Comparison of ENCODE assay signal across 7 cellular contexts in genomic region chr15:24426286-24427054, GRCh38.
DNase-seq lines count a peak whose midpoint lies in the region; ATAC-seq and TF ChIP-seq lines count a peak whose summit lies in the region.
"Not testable (repeated sequence)": the region's sequence is repeated elsewhere in the genome, so short reads cannot be mapped to it uniquely, and the experiment has no call there.

No MANE protein-coding gene starts in this region.

- H3K4me1 ChIP-seq in H9 (ENCODE audit: insufficient read depth, low read length); mesendoderm (ENCODE audit: control insufficient read depth, low read depth, low read length): not testable (repeated sequence)

- not testable (repeated sequence) for H4K8ac ChIP-seq in H9 (replicated peaks; ENCODE audit: insufficient read length, low read depth, low read length); mesendoderm (ENCODE audit: low read depth, low read length)

- POLR2A ChIA-PET in WTC11 (lab: Charles Lee): not testable (repeated sequence)

- H3K4me2 ChIP-seq in H9 (ENCODE audit: insufficient read depth, insufficient read length, low read length): peak overlapping the region; percentile 33
- H3K4me2 ChIP-seq in mesendoderm (ENCODE audit: low read length): not testable (repeated sequence)

- H3K23me2 ChIP-seq in H9 (ENCODE audit: insufficient read length, low read depth, low read length, poor library complexity, severe bottlenecking): not testable (repeated sequence)

- not testable (repeated sequence) for H3K23ac ChIP-seq in H9 (ENCODE audit: insufficient read length, low read depth, low read length); mesendoderm (ENCODE audit: low read length)

- H2BK5ac ChIP-seq in H9 (ENCODE audit: insufficient read length, low read length); mesendoderm (ENCODE audit: low read length): not testable (repeated sequence)

- H3K4me3 ChIP-seq in iPS-18c (ENCODE audit: insufficient read depth, low read depth, low read length): peak overlapping the region; percentile 24; the same call in 1 of the 2 replicates
- H3K4me3 ChIP-seq in mesendoderm (ENCODE audit: low read length): not testable (repeated sequence)

- H2BK12ac ChIP-seq in H9 (ENCODE audit: insufficient read length, low read depth, low read length): not testable (repeated sequence)

- not testable (repeated sequence) for DNase-seq in H9; glutamatergic neuron; nephron progenitor cell; stimulated activated effector memory CD8-positive, alpha-beta T cell treated with anti-CD3 and anti-CD28 coated beads, Interleukin-12 subunit alpha, Interleukin-12 subunit beta, amount 100 ng/mL, for 72 hours (ENCODE audit: low spot score in 2 of 2)
- DNase-seq in WTC11 (ENCODE audit: low spot score) (peak; percentile 13), mesendoderm (peak; percentile 28)

- not testable (repeated sequence) for H2BK120ac ChIP-seq in H9 (ENCODE audit: low read depth, low read length, poor library complexity, severe bottlenecking); mesendoderm (ENCODE audit: low read depth, low read length)

- H3T11ph ChIP-seq in H9 (ENCODE audit: low read length): not testable (repeated sequence)

- H3K36me3 ChIP-seq in mesendoderm (ENCODE audit: control insufficient read depth, insufficient read depth, low read length): not testable (repeated sequence)

- CTCF ChIA-PET in WTC11 (lab: Charles Lee): not testable (repeated sequence)

- not testable (repeated sequence) for H4K5ac ChIP-seq in H9 (ENCODE audit: insufficient read length, low read depth, low read length); mesendoderm (ENCODE audit: low read length)

- H3K79me1 ChIP-seq in H9 (ENCODE audit: insufficient read depth, low read depth, low read length, poor library complexity, severe bottlenecking); mesendoderm (ENCODE audit: low read length): not testable (repeated sequence)

- not testable (repeated sequence) for TF ChIP-seq CTCF in H9 (conservative IDR thresholded peaks at IDR 0.05); WTC11 (IDR thresholded peaks at IDR 0.05); glutamatergic neuron (IDR thresholded peaks at IDR 0.05; ENCODE audit: partially characterized antibody, unreplicated experiment); nephron progenitor cell (IDR thresholded peaks at IDR 0.05)

- not testable (repeated sequence) for H3K4me1 Mint-ChIP-seq in H9; WTC11; glutamatergic neuron (ENCODE audit: low read depth, unreplicated experiment); nephron progenitor cell; stimulated activated effector memory CD8-positive, alpha-beta T cell treated with anti-CD3 and anti-CD28 coated beads, Interleukin-12 subunit alpha, Interleukin-12 subunit beta, amount 100 ng/mL, for 72 hours

- WGBS in H9 (ENCODE audit: extremely low coverage, insufficient read length, low lambda C conversion rate): no CpG with 5 or more reads among the region's 20 CpGs
- WGBS in mesendoderm (ENCODE audit: extremely low coverage, insufficient coverage, low lambda C conversion rate): no CpG with 5 or more reads among the region's 20 CpGs

- H3K18ac ChIP-seq in H9 (ENCODE audit: insufficient read length, low read depth, low read length); mesendoderm (ENCODE audit: low read length): not testable (repeated sequence)

- H3K36me3 Mint-ChIP-seq in H9 (ENCODE audit: insufficient read depth in 1 of 3, low read depth in 3 of 3); glutamatergic neuron (ENCODE audit: unreplicated experiment); nephron progenitor cell (ENCODE audit: low read depth); stimulated activated effector memory CD8-positive, alpha-beta T cell treated with anti-CD3 and anti-CD28 coated beads, Interleukin-12 subunit alpha, Interleukin-12 subunit beta, amount 100 ng/mL, for 72 hours: not testable (repeated sequence)
- H3K36me3 Mint-ChIP-seq in WTC11: peaks cover 16% of the 10 kb centered on the region

- H3K27me3 ChIP-seq in H9 (ENCODE audit: insufficient read depth, low read length); mesendoderm (ENCODE audit: insufficient read depth, low read length, poor library complexity): not testable (repeated sequence)

- not testable (repeated sequence) for H3K27ac ChIP-seq in H9 (ENCODE audit: insufficient read length, low read depth, low read length); mesendoderm (ENCODE audit: low read depth, low read length)

- not testable (repeated sequence) for H2BK20ac ChIP-seq in H9 (ENCODE audit: low read depth, low read length, poor library complexity, severe bottlenecking)

- H3K27me3 Mint-ChIP-seq in H9 (ENCODE audit: low read depth); WTC11 (ENCODE audit: low read depth); glutamatergic neuron (ENCODE audit: unreplicated experiment); nephron progenitor cell (ENCODE audit: low read depth, poor library complexity): not testable (repeated sequence)

- H3K79me2 ChIP-seq in H9 (ENCODE audit: insufficient read depth, low read length); mesendoderm (ENCODE audit: control insufficient read depth, insufficient read depth, low read length): not testable (repeated sequence)

- H3K9me3 Mint-ChIP-seq in H9 (peaks cover 46 to 48% of the 10 kb centered on the region in 2 experiments), WTC11 (peaks cover 34% of the 10 kb centered on the region), nephron progenitor cell (peaks cover 35% of the 10 kb centered on the region)
- H3K9me3 Mint-ChIP-seq in glutamatergic neuron (ENCODE audit: unreplicated experiment); stimulated activated effector memory CD8-positive, alpha-beta T cell treated with anti-CD3 and anti-CD28 coated beads, Interleukin-12 subunit alpha, Interleukin-12 subunit beta, amount 100 ng/mL, for 72 hours: not testable (repeated sequence)

- H3K4me3 Mint-ChIP-seq in H9 (peak overlapping the region; percentile 67 to 71), WTC11 (peak overlapping the region; percentile 71), glutamatergic neuron (ENCODE audit: unreplicated experiment) (peak overlapping the region; percentile 84), nephron progenitor cell (peak overlapping the region; percentile 66)
- not testable (repeated sequence) for H3K4me3 Mint-ChIP-seq in stimulated activated effector memory CD8-positive, alpha-beta T cell treated with anti-CD3 and anti-CD28 coated beads, Interleukin-12 subunit alpha, Interleukin-12 subunit beta, amount 100 ng/mL, for 72 hours

- not testable (repeated sequence) for H3K27ac Mint-ChIP-seq in H9; WTC11; glutamatergic neuron (ENCODE audit: unreplicated experiment); nephron progenitor cell; stimulated activated effector memory CD8-positive, alpha-beta T cell treated with anti-CD3 and anti-CD28 coated beads, Interleukin-12 subunit alpha, Interleukin-12 subunit beta, amount 100 ng/mL, for 72 hours

- H2AFZ ChIP-seq in H9 (ENCODE audit: low read length): not testable (repeated sequence)

- not testable (repeated sequence) for H2BK15ac ChIP-seq in H9 (ENCODE audit: low read depth, low read length); mesendoderm (replicated peaks; ENCODE audit: low read depth)

- H3K9ac ChIP-seq in H9 (ENCODE audit: extremely low read depth, insufficient read length, low read length); mesendoderm (ENCODE audit: low read length): not testable (repeated sequence)

- H3K9me3 ChIP-seq in H9 (ENCODE audit: control insufficient read depth, low read depth, low read length); iPS-18c (ENCODE audit: control insufficient read depth, insufficient read depth, low read length): not testable (repeated sequence)

- peak; percentile 46 for ATAC-seq in WTC11
- peak; percentile 43 for ATAC-seq in stimulated activated effector memory CD8-positive, alpha-beta T cell treated with anti-CD3 and anti-CD28 coated beads, Interleukin-12 subunit alpha, Interleukin-12 subunit beta, amount 100 ng/mL, for 72 hours

- H4K20me1 ChIP-seq in H9 (ENCODE audit: control insufficient read depth, insufficient read depth, insufficient read length): not testable (repeated sequence)

- H3K56ac ChIP-seq in H9 (ENCODE audit: insufficient read length, low read depth, low read length); mesendoderm (ENCODE audit: low read length): not testable (repeated sequence)

- not testable (repeated sequence) for H2AK5ac ChIP-seq in H9 (ENCODE audit: insufficient read length, low read length); mesendoderm (ENCODE audit: low read length)

- H3K14ac ChIP-seq in H9 (ENCODE audit: insufficient read depth, low read length): not testable (repeated sequence)

- H4K91ac ChIP-seq in H9 (ENCODE audit: insufficient read length, low read depth, low read length): not testable (repeated sequence)

- not testable (repeated sequence) for H3K4ac ChIP-seq in H9 (ENCODE audit: low read depth, low read length); mesendoderm (ENCODE audit: low read depth, low read length)

TF ChIP-seq in WTC11, 78 proteins besides CTCF, POLR2A, EP300 and RAD21:
- peak; percentile 30; the same call in 1 of the 2 replicates for TF ChIP-seq USF1 (CRISPR knock-in tag; IDR thresholded peaks at IDR 0.05)
